1 cellular context compared by ENCODE assay signal in the genomic region with DNA sequence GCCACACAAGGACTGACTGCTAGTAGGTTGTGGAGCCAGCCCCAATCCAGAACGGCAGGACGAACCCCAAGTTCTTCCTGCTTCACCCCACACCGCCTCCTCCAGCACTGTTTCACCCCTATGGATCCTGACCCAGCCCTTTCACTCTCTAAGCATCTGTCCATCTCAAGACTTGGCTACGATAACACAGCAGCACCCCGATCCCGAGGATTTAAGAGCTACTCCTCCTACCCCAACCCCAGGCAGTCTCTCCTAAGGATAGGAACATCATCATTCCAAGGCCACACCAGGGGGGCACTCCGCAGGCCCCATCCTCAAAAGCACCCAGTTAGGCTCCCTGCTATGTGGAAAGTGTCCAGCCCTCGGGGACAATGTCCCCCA.
A peak's percentile ranks its signal among the peaks of the same experiment; 100 is the strongest.
TF ChIP-seq lines count a peak whose summit lies in the region.

No MANE protein-coding gene starts in this region.

TF ChIP-seq in GM12878, 131 proteins besides CTCF, POLR2A, EP300 and RAD21:
- TF ChIP-seq ETV6 (conservative IDR thresholded peaks at IDR 0.05 in 1 of 2, IDR thresholded peaks at IDR 0.05 in 1 of 2; ENCODE audit: borderline replicate concordance in 1 of 2, low read depth in 1 of 2) (no peak), NR2C1 (IDR thresholded peaks at IDR 0.05) (no peak), HSF1 (IDR thresholded peaks at IDR 0.05; ENCODE audit: low read depth, low read length) (no peak), ZNF592 (IDR thresholded peaks at IDR 0.05) (no peak)
- TF ChIP-seq, protein P1, sequence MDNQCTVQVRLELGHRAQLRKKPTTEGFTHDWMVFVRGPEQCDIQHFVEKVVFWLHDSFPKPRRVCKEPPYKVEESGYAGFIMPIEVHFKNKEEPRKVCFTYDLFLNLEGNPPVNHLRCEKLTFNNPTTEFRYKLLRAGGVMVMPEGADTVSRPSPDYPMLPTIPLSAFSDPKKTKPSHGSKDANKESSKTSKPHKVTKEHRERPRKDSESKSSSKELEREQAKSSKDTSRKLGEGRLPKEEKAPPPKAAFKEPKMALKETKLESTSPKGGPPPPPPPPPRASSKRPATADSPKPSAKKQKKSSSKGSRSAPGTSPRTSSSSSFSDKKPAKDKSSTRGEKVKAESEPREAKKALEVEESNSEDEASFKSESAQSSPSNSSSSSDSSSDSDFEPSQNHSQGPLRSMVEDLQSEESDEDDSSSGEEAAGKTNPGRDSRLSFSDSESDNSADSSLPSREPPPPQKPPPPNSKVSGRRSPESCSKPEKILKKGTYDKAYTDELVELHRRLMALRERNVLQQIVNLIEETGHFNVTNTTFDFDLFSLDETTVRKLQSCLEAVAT (IDR thresholded peaks at IDR 0.05): 0 out of 2 replicates have a peak, but pooled peaks have one; percentile 9
TF ChIP-seq in GM12878: peak in this region for 1.
